In the genomic region with DNA sequence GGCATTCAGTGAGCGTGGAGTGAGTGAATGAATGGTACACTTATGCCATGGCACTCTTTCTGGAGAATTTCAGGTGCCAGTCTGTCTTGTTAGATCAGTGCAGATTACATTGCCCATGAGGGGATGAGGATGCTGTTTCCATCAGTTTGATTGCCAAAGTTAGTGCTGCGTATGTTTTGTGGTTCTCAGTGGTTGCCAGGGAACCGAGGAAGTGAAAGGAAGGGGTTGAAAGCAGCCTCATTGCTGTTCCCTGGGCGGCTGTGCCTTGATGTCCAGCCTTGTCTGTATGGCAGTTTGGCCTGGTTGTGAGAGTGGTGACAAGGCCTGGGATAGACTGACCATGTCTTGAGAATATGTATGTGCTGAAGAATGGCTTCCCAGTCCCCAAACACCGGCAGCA, we compare ENCODE assay signal across 9 cellular contexts. TPM values are rescaled to one million over a fixed set of nuclear protein-coding genes. Genes with fewer than 3 reads are reported as not detected.
DNase-seq lines count a peak whose midpoint lies in the region; ATAC-seq and TF ChIP-seq lines count a peak whose summit lies in the region.
"Had no signal": no experiment of that assay in that cellular context is flagged by ENCODE, and none has a peak within 500 bp of the region (broad histone marks: within the 10 kb centered on the region; RNA-seq: fewer than 3 reads in every experiment).

No MANE protein-coding gene starts in this region.

- no peak for TF ChIP-seq POLR2A in adrenal gland (IDR thresholded peaks at IDR 0.05)

- no peaks in the 10 kb centered on the region for H3K27me3 Mint-ChIP-seq in activated CD4-positive, alpha-beta T cell treated with anti-CD3 and anti-CD28 coated beads, Interleukin-2, amount 10 ng/mL, durations not matched to agents 7 days and 5 days

- H3K9me3 Mint-ChIP-seq in activated CD4-positive, alpha-beta T cell treated with anti-CD3 and anti-CD28 coated beads, Interleukin-2, amount 10 ng/mL, durations not matched to agents 7 days and 5 days: no peaks in the 10 kb centered on the region

- WGBS in adrenal gland, 4 donors: 65 to 78% (median 69%) methylated on average over 5 of the region's 5 CpGs
- 48 to 54% methylated on average over 5 of the region's 5 CpGs for WGBS in lung, 2 donors

- H3K4me1 Mint-ChIP-seq in activated CD4-positive, alpha-beta T cell treated with anti-CD3 and anti-CD28 coated beads, Interleukin-2, amount 10 ng/mL, durations not matched to agents 7 days and 5 days: peaks cover 60% of the 10 kb centered on the region

- no peak for TF ChIP-seq CTCF in adrenal gland (IDR thresholded peaks at IDR 0.05)
- TF ChIP-seq CTCF in lung (IDR thresholded peaks at IDR 0.05; ENCODE audit: control extremely low read depth, extremely low read depth): no peak

- H3K4me3 Mint-ChIP-seq in activated CD4-positive, alpha-beta T cell treated with anti-CD3 and anti-CD28 coated beads, Interleukin-2, amount 10 ng/mL, durations not matched to agents 7 days and 5 days: no peak overlapping the region

- DNase-seq in activated CD4-positive, alpha-beta T cell treated with anti-CD3 and anti-CD28 coated beads, Interleukin-2, amount 10 ng/mL, durations not matched to agents 7 days and 5 days: peak; percentile 55
- no peak for DNase-seq in activated CD4-positive, alpha-beta T cell treated with anti-CD3 and anti-CD28 coated beads for 1 hour
- no peak for DNase-seq in adrenal gland
- DNase-seq in lung (ENCODE audit: low spot score): no peak
- no peak for DNase-seq in AML-193 (lab: John Stamatoyannopoulos, UW)
- DNase-seq in 8988T: no peak
- no peak for DNase-seq in NCI-H526 treated with DMSO at 0.1 percent for 48 hours (lab: John Stamatoyannopoulos, UW)
- DNase-seq: T1000 had no signal

- H3K9me3 ChIP-seq in adrenal gland (replicated peaks in 1 of 3) (no peaks in the 10 kb centered on the region), lung (ENCODE audit: control insufficient read depth in 2 of 2, insufficient read depth in 1 of 2, low read length in 1 of 2) (no peaks in the 10 kb centered on the region)

- H3K4me1 ChIP-seq in adrenal gland (replicated peaks in 1 of 2): peaks cover 83 to 98% of the 10 kb centered on the region in 2 donors
- peaks cover 26 to 34% of the 10 kb centered on the region in 2 donors for H3K4me1 ChIP-seq in lung (ENCODE audit: control insufficient read depth in 2 of 2, insufficient read depth in 2 of 2, low read length in 2 of 2)

- peaks cover 9% of the 10 kb centered on the region for H3K36me3 Mint-ChIP-seq in activated CD4-positive, alpha-beta T cell treated with anti-CD3 and anti-CD28 coated beads, Interleukin-2, amount 10 ng/mL, durations not matched to agents 7 days and 5 days (ENCODE audit: low read depth)

- H3K4me3 ChIP-seq in adrenal gland: no peak overlapping the region
- no peak overlapping the region for H3K4me3 ChIP-seq in lung

- no peak for ATAC-seq in lung (ENCODE audit: insufficient read depth, low FRiP score)

- H3K27ac Mint-ChIP-seq in activated CD4-positive, alpha-beta T cell treated with anti-CD3 and anti-CD28 coated beads, Interleukin-2, amount 10 ng/mL, durations not matched to agents 7 days and 5 days: no peak overlapping the region

- H3K27ac ChIP-seq in adrenal gland (peak overlapping the region in 4 of 5 donors; percentile 89 to 96 (median 93)), lung (ENCODE audit: low read depth in 1 of 2, low read length in 1 of 2) (peak overlapping the region; percentile 83 to 99), temporal lobe (ENCODE audit: low read depth, low read length) (peak overlapping the region; percentile 10)

- POLR2A ChIA-PET in activated CD4-positive, alpha-beta T cell treated with anti-CD3 and anti-CD28 coated beads, Interleukin-2, amount 10 ng/mL, durations not matched to agents 7 days and 5 days (lab: Charles Lee): no interaction called here

- intact Hi-C loops in adrenal gland (cut with DNase I): no loop called here

- CTCF ChIA-PET in activated CD4-positive, alpha-beta T cell treated with anti-CD3 and anti-CD28 coated beads, Interleukin-2, amount 10 ng/mL, durations not matched to agents 7 days and 5 days (lab: Charles Lee): interaction anchor here (1.5 kb wide), 1 partner anchor 29 kb away, joined by 5 read pairs; no protein-coding TSS in a partner anchor

- no peaks in the 10 kb centered on the region for H3K27me3 ChIP-seq in adrenal gland
- H3K27me3 ChIP-seq in lung (ENCODE audit: control insufficient read depth, insufficient read depth): no peaks in the 10 kb centered on the region

- H3K36me3 ChIP-seq in adrenal gland (replicated peaks in 1 of 2) (no peaks in the 10 kb centered on the region), lung (ENCODE audit: control insufficient read depth in 2 of 2, insufficient read depth in 2 of 2, low read length in 2 of 2) (peaks cover 0 to under 1% of the 10 kb centered on the region in 2 donors)

RNA-seq across cellular contexts. Expression of a gene that starts 30.2 kb away (rescaled TPM):
- total RNA-seq in activated CD4-positive, alpha-beta T cell treated with anti-CD3 and anti-CD28 coated beads, Interleukin-2, amount 10 ng/mL, durations not matched to agents 7 days and 5 days: 10 to 100 TPM; 30.2 to 31.4 TPM
- total RNA-seq in adrenal gland: 100 to 1,000 TPM in 7 of 8 donors, 10 to 100 TPM in 1; 77.4 to 231 (median 120) TPM
- polyA plus RNA-seq in adrenal gland: 10 to 100 TPM; 38.5 to 48.5 (median 46.7) TPM
- total RNA-seq in lung: 10 to 100 TPM; 42.7 to 47.6 TPM
- 10 to 100 TPM; 19.1 to 52.3 TPM for polyA plus RNA-seq in lung
- total RNA-seq in temporal lobe: 24.6 TPM

RNA-seq across cellular contexts. Expression of a gene that starts 59.5 kb away (rescaled TPM):
- total RNA-seq in activated CD4-positive, alpha-beta T cell treated with anti-CD3 and anti-CD28 coated beads, Interleukin-2, amount 10 ng/mL, durations not matched to agents 7 days and 5 days: 10 to 100 TPM; 20.7 to 23.6 TPM
- total RNA-seq in adrenal gland: 10 to 100 TPM in 2 of 8 donors, 1 to 10 TPM in 5, under 1 TPM in 1; 0.91 to 12.2 (median 6.4) TPM
- polyA plus RNA-seq in adrenal gland: 1 to 10 TPM; 3.7 to 4.4 (median 4.1) TPM
- 10 to 100 TPM; 11.3 to 27.0 TPM for total RNA-seq in lung
- polyA plus RNA-seq in lung: 10 to 100 TPM; 10.8 to 16.8 TPM
- total RNA-seq in temporal lobe: 3.4 TPM

RNA-seq across cellular contexts. Expression of a gene that starts 59.8 kb away (rescaled TPM):
- 1 to 10 TPM; 4.4 to 5.0 TPM for total RNA-seq in activated CD4-positive, alpha-beta T cell treated with anti-CD3 and anti-CD28 coated beads, Interleukin-2, amount 10 ng/mL, durations not matched to agents 7 days and 5 days
- total RNA-seq in adrenal gland (10 to 100 TPM in 3 of 8 donors, 1 to 10 TPM in 5; 4.8 to 13.2 (median 7.9) TPM), lung (10 to 100 TPM in 1 of 2 donors, 1 to 10 TPM in 1; 9.9 to 12.2 TPM), temporal lobe (32.5 TPM)
- polyA plus RNA-seq in adrenal gland (10 to 100 TPM in 1 of 3 donors, 1 to 10 TPM in 2; 6.4 to 20.5 (median 7.6) TPM), lung (1 to 10 TPM; 6.7 to 9.6 TPM)

Comparison
In these comparisons a context has a peak if more than half of its experiments do, and no peak if none do; other contexts are left out.
1. H3K27ac ChIP-seq: peak in every context shown above with its lines; median percentile 93 in adrenal gland; 91 in lung; 10 in temporal lobe.